In the genomic region with DNA sequence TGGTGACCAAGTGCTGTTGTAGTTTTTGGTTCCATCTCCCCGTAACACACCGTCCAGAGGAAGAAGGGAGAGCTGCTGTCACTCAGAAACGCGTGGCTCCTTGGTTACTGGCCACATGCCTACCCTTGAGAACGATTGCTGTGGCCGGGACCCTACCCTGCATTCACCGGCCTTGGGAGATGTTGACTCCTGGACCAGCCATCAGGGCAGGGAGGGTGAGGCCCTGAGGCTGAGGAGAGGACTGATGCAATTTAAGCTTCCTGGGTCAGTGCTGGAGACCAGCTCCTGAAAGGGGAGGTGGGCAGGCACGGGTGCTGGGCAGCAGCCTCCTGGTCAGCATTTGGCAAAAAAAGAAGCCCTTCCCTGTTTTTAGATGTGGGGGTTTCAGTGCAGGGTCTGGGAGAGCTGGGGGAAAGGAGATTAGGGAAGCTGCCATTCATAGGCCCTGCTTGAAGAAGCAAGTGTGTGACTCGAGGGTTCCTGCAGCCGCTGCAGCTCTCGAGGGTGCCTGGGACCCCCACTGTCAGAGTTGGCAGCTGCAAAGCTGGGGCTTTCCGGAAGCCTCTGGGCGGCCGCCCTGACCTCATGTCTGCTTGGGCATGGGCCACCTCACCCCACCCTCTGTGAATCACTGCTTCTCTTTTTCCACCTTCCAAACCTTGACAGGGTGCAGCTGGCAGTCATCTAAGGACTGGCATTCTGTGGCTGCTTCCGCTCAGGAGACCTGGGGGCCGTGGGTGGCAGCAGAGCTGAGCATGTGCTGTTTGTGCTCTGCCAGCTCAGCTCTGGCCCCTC, we compare ENCODE assay signal across 1 cellular context.
TF ChIP-seq lines count a peak whose summit lies in the region.

No MANE protein-coding gene starts in this region.

TF ChIP-seq in SK-N-SH, 30 proteins besides CTCF, POLR2A, EP300 and RAD21:
- TF ChIP-seq, protein P1, sequence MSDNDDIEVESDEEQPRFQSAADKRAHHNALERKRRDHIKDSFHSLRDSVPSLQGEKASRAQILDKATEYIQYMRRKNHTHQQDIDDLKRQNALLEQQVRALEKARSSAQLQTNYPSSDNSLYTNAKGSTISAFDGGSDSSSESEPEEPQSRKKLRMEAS (IDR thresholded peaks at IDR 0.05; ENCODE audit: low read depth) = no peak
- TF ChIP-seq TEAD4 (IDR thresholded peaks at IDR 0.05; ENCODE audit: borderline replicate concordance, insufficient read depth) (no peak), TCF12 (IDR thresholded peaks at IDR 0.05) (no peak), SMC3 (IDR thresholded peaks at IDR 0.05; ENCODE audit: low read depth, low read length) (no peak), CHD2 (IDR thresholded peaks at IDR 0.05; ENCODE audit: low read length, partially characterized antibody) (no peak), RCOR1 (IDR thresholded peaks at IDR 0.05; ENCODE audit: low read length) (no peak), MEF2A (IDR thresholded peaks at IDR 0.05; ENCODE audit: borderline replicate concordance, low read depth) (no peak)
